Comparison of ENCODE assay signal across 1 cellular context in genomic region chr15:95326689-95327525, GRCh38.
TF ChIP-seq lines count a peak whose summit lies in the region.

No MANE protein-coding gene starts in this region.

TF ChIP-seq in liver, 16 proteins besides CTCF, POLR2A, EP300 and RAD21 (continued from another document):
- TF ChIP-seq REST (IDR thresholded peaks at IDR 0.05) (no peak), ZBTB33 (IDR thresholded peaks at IDR 0.05) (no peak), FOXA2 (IDR thresholded peaks at IDR 0.05) (no peak), EGR1 (IDR thresholded peaks at IDR 0.05; ENCODE audit: low read depth in 2 of 2) (no peak)
